2 cellular contexts compared by ENCODE assay signal in the genomic region with DNA sequence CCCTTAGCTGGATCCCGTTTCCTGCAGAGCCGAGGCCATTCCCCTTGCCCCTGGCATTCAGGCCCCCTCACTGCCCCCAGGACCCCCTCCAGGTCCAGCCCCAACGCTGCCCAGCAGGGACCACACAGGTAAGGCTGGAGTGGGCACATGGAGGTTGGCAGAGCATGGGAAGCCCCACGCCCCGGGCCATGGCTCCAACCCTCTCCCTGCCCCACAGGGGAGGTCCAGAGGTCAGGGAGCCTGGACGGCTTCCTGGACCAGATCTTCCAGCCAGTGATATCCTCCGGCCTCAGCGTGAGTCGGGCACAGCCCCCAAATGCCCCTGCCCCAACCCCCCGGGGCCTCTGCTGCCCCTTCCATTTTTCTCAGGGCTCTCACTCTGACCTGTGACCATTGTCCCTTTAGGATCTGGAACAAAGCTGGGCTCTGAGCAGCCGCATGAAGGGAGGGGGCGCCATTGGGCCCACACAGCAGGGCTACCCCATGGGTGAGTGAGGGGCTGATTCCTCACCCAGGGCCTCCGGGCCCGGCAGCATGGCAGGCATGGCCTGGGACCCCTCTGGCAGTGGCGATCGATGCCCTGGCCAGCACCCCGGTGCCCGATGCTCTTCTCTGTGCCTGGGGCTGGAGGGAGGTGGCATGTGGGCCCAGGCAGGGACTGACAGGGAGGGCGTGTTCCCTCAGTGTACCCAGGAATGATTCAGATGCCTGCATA.
TF ChIP-seq lines count a peak whose summit lies in the region.

No MANE protein-coding gene starts in this region.

TF ChIP-seq in Ishikawa, 13 proteins besides CTCF, POLR2A, EP300 and RAD21:
- TF ChIP-seq TCF12 (IDR thresholded peaks at IDR 0.05; ENCODE audit: low read depth) (no peak), ZBTB7A (IDR thresholded peaks at IDR 0.05; ENCODE audit: low read depth) (peak; percentile 30; the same call in 1 of the 2 replicates)
TF ChIP-seq in Ishikawa: peak in this region for 1.

TF ChIP-seq in H1, 55 proteins besides CTCF, POLR2A, EP300 and RAD21:
- TF ChIP-seq KDM1A (IDR thresholded peaks at IDR 0.05; ENCODE audit: borderline replicate concordance, low read length) (no peak), EZH2 (IDR thresholded peaks at IDR 0.05; ENCODE audit: low read depth, low read length, severe bottlenecking) (no peak), PHF8 (conservative IDR thresholded peaks at IDR 0.05; ENCODE audit: low read depth, low read length) (no peak), BACH1 (IDR thresholded peaks at IDR 0.05; ENCODE audit: low read length) (no peak), RFX5 (IDR thresholded peaks at IDR 0.05; ENCODE audit: borderline replicate concordance, low read depth, low read length) (no peak), CHD1 (IDR thresholded peaks at IDR 0.05; ENCODE audit: low read depth, low read length) (no peak), HDAC6 (IDR thresholded peaks at IDR 0.05; ENCODE audit: low read depth, low read length) (no peak), CBX5 (IDR thresholded peaks at IDR 0.05; ENCODE audit: low read depth, low read length) (no peak), TCF12 (IDR thresholded peaks at IDR 0.05; ENCODE audit: low read depth, low read length) (no peak), SP2 (IDR thresholded peaks at IDR 0.05; ENCODE audit: low read length) (no peak), HDAC2 (IDR thresholded peaks at IDR 0.05; ENCODE audit: borderline replicate concordance in 1 of 2, low read depth in 2 of 2, low read length in 2 of 2) (no peak), FOSL1 (IDR thresholded peaks at IDR 0.05; ENCODE audit: insufficient read depth, low read depth, low read length) (no peak), TAF7 (optimal IDR thresholded peaks at IDR 0.05; ENCODE audit: borderline replicate concordance, low read depth, low read length) (no peak), TAF1 (IDR thresholded peaks at IDR 0.05; ENCODE audit: low read depth, low read length) (no peak), RBBP5 (IDR thresholded peaks at IDR 0.05; ENCODE audit: borderline replicate concordance, low read depth, low read length) (no peak), CBX8 (IDR thresholded peaks at IDR 0.05; ENCODE audit: borderline replicate concordance, low read depth, low read length) (no peak)
